ENCODE assay signal across 17 cellular contexts in the genomic region with DNA sequence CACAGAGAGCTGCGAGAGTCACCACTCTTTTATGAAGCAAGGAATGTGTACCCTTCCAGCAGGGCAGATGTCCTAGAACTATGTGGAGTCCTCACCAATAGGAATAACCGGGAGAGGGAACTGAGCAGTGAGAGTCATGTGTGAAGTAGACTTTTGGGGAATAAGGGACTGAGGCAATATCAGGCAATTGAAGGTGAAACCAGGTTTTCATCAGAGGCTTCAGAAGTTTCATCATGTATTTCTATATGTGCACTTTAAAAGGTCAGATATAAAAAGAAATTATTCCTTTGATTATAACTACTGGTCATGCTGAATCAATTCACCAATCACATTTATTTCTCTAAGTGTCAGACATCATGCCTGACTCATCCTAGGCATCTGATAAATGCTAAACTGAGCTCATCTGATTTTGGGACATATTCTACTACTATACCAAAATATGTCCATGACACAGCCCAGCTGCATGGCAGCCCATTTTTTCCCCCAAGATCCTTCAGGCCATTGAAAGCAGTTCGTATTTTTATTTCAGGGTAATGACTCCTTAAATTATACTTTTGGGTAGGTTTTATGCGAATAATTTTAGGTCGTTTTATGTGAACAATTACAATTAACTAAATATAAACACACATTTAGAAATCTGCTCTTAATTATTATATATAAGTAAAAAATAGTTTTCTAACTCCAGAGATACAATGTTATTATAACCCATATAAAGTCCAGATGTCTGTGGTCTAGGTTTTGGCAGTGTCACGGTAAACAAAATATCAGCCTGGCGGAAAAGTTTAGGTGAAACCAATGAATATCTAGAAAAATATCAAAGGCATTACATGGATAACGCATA. TPM values are rescaled to one million over a fixed set of nuclear protein-coding genes. Genes with fewer than 3 reads are reported as not detected.
DNase-seq lines count a peak whose midpoint lies in the region; ATAC-seq and TF ChIP-seq lines count a peak whose summit lies in the region.
"Had no signal": no experiment of that assay in that cellular context is flagged by ENCODE, and none has a peak within 500 bp of the region (broad histone marks: within the 10 kb centered on the region; RNA-seq: fewer than 3 reads in every experiment).

No MANE protein-coding gene starts in this region.

- H4K20me1 ChIP-seq in GM23338 (replicated peaks; ENCODE audit: insufficient read depth): no peaks in the 10 kb centered on the region

- peak overlapping the region; percentile 65 for H2AFZ ChIP-seq in GM23338

- H3K36me3 Mint-ChIP-seq in GM23338 (ENCODE audit: low read depth): no peaks in the 10 kb centered on the region

- no peak overlapping the region for H3K27ac Mint-ChIP-seq in GM23338
- H3K27ac Mint-ChIP-seq: CD4-positive, alpha-beta T cell had no signal

- peaks cover 2% of the 10 kb centered on the region for H3K27me3 Mint-ChIP-seq in GM23338 (ENCODE audit: insufficient read depth, low read depth, poor library complexity)

- H3K4me1 Mint-ChIP-seq in GM23338: 0 out of 3 replicates have a peak, but pooled peaks cover 3% of the 10 kb centered on the region

- no peaks in the 10 kb centered on the region for H3K9me2 ChIP-seq in GM23338 (ENCODE audit: insufficient read depth)

- no peaks in the 10 kb centered on the region for H3K27me3 ChIP-seq in GM23338 (ENCODE audit: insufficient read depth)

- no peak overlapping the region for H3K4me2 ChIP-seq in GM23338

- no peaks in the 10 kb centered on the region for H3F3A ChIP-seq in GM23338 (replicated peaks; ENCODE audit: low read depth)

- no peaks in the 10 kb centered on the region for H3K4me1 ChIP-seq in GM23338 (ENCODE audit: insufficient read depth)
- H3K4me1 ChIP-seq: HAP-1 had no signal

- H3K79me2 ChIP-seq in GM23338 (replicated peaks; ENCODE audit: insufficient read depth): no peaks in the 10 kb centered on the region

- DNase-seq in AG09319 (ENCODE audit: extremely low read depth, low read depth) (peak; percentile 24), GM23338 (ENCODE audit: low spot score) (no peak), dedifferentiated amniotic fluid mesenchymal stem cell (ENCODE audit: extremely low spot score) (peak; percentile 49), fibroblast of villous mesenchyme (ENCODE audit: low read depth) (peak; percentile 55), NCI-H524 treated with DMSO at 0.1 percent for 48 hours (lab: John Stamatoyannopoulos, UW) (no peak), putamen (ENCODE audit: low spot score) (no peak)
- DNase-seq in activated CD4-positive, CD25-positive, alpha-beta regulatory T cell (lab: John Stamatoyannopoulos, UW): no peak
- no peak for DNase-seq in central memory CD4-positive, alpha-beta T cell
- DNase-seq: CD4-positive, alpha-beta T cell; DND-41; NCI-H1048; NCI-H2107; NCI-H226; NCI-H526 treated with DMSO at 0.1 percent for 48 hours had no signal

- TF ChIP-seq CTCF in AG09319 (IDR thresholded peaks at IDR 0.05; ENCODE audit: low read depth, low read length): no peak
- TF ChIP-seq CTCF in GM23338 (conservative IDR thresholded peaks at IDR 0.05; ENCODE audit: low read depth in 2 of 2): no peak
- no peak for TF ChIP-seq CTCF in fibroblast of villous mesenchyme (IDR thresholded peaks at IDR 0.05; ENCODE audit: insufficient read depth, low read depth, low read length)

- H3K4me3 Mint-ChIP-seq in GM23338: no peak overlapping the region
- H3K4me3 Mint-ChIP-seq: CD4-positive, alpha-beta T cell had no signal

- H3K9me3 Mint-ChIP-seq in GM23338: peaks cover 6% of the 10 kb centered on the region; the same call in 1 of the 3 replicates

- H3K4me3 ChIP-seq in GM23338 (no peak overlapping the region), fibroblast of villous mesenchyme (ENCODE audit: low read depth, low read length) (no peak overlapping the region)
- H3K4me3 ChIP-seq: HAP-1 had no signal

- no peaks in the 10 kb centered on the region for H3K36me3 ChIP-seq in GM23338 (ENCODE audit: insufficient read depth)
- H3K36me3 ChIP-seq: HAP-1 had no signal

- H3K27ac ChIP-seq in GM23338 (ENCODE audit: low read depth): no peak overlapping the region

- no peak for ATAC-seq in GM23338

TF ChIP-seq in GM23338, 12 proteins besides CTCF, POLR2A, EP300 and RAD21:
- TF ChIP-seq CREB1 (CRISPR knock-in tag; IDR thresholded peaks at IDR 0.05; ENCODE audit: low read depth) (no peak), EZH2phosphoT487 (IDR thresholded peaks at IDR 0.05; ENCODE audit: unreplicated experiment) (no peak), JUNB (IDR thresholded peaks at IDR 0.05; ENCODE audit: unreplicated experiment) (no peak), NANOG (IDR thresholded peaks at IDR 0.05; ENCODE audit: borderline replicate concordance) (no peak)
- TF ChIP-seq, protein P1, sequence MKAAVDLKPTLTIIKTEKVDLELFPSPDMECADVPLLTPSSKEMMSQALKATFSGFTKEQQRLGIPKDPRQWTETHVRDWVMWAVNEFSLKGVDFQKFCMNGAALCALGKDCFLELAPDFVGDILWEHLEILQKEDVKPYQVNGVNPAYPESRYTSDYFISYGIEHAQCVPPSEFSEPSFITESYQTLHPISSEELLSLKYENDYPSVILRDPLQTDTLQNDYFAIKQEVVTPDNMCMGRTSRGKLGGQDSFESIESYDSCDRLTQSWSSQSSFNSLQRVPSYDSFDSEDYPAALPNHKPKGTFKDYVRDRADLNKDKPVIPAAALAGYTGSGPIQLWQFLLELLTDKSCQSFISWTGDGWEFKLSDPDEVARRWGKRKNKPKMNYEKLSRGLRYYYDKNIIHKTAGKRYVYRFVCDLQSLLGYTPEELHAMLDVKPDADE (IDR thresholded peaks at IDR 0.05): no peak

RNA-seq across cellular contexts. Expression of gene VTCN1, which starts 22.2 kb away (rescaled TPM):
- total RNA-seq in GM23338 (2014; rRNA removed; shearing (Covaris generic)): not detected in 2 replicates
- not detected in 2 replicates for polyA plus RNA-seq in GM23338 (2016; fragmentation: Nextera tagmentation; extraction: Ambion mirVana)
- total RNA-seq in fibroblast of villous mesenchyme: not detected in 2 replicates
- total RNA-seq: A172; CD4-positive, alpha-beta T cell; HT1080 had no signal

Comparison
In these comparisons a context has a peak if more than half of its experiments do, and no peak if none do; other contexts are left out.
1. DNase-seq: peak in AG09319 (single experiment), dedifferentiated amniotic fluid mesenchymal stem cell (single experiment) and fibroblast of villous mesenchyme (single experiment); none in GM23338 (single experiment), NCI-H524 treated with DMSO at 0.1 percent for 48 hours (single experiment), activated CD4-positive, CD25-positive, alpha-beta regulatory T cell (0 of 4), putamen (single experiment) and central memory CD4-positive, alpha-beta T cell (single experiment).